In the genomic region with DNA sequence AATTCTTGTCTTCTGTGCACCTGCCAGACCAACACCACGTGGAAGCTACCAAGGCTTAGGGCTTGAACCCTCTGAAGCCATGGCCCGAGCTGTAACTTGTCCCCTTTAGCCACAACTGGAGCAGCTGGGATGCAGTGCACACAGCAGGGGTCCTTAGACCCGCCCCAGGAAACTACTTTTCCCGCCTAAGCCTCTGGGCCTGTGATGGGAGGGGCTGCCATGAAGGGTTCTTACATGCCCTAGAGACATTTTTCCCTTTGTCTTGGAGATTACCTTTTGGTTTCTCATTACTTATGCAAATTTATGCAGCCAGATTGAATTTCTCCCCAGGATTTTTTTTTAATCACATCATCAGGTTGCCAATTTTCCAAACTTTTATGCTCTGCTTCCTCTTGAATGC, we compare ENCODE assay signal across 2 cellular contexts.
TF ChIP-seq lines count a peak whose summit lies in the region.

No MANE protein-coding gene starts in this region.

TF ChIP-seq in WTC11, 78 proteins besides CTCF, POLR2A, EP300 and RAD21 (continued from another document):
- no peak for TF ChIP-seq CREB1 (CRISPR knock-in tag; IDR thresholded peaks at IDR 0.05)
- no peak for TF ChIP-seq ESRRA (CRISPR knock-in tag; IDR thresholded peaks at IDR 0.05; ENCODE audit: borderline replicate concordance)
- TF ChIP-seq ATF1 (CRISPR knock-in tag; IDR thresholded peaks at IDR 0.05), result no peak
- TF ChIP-seq JUN (CRISPR knock-in tag; IDR thresholded peaks at IDR 0.05), result no peak
- no peak for TF ChIP-seq FOXK1 (CRISPR knock-in tag; IDR thresholded peaks at IDR 0.05)
- TF ChIP-seq ELF4 (CRISPR knock-in tag; IDR thresholded peaks at IDR 0.05; ENCODE audit: low read depth), result no peak
- no peak for TF ChIP-seq SP1 (CRISPR knock-in tag; conservative IDR thresholded peaks at IDR 0.05)
- TF ChIP-seq, protein P1, sequence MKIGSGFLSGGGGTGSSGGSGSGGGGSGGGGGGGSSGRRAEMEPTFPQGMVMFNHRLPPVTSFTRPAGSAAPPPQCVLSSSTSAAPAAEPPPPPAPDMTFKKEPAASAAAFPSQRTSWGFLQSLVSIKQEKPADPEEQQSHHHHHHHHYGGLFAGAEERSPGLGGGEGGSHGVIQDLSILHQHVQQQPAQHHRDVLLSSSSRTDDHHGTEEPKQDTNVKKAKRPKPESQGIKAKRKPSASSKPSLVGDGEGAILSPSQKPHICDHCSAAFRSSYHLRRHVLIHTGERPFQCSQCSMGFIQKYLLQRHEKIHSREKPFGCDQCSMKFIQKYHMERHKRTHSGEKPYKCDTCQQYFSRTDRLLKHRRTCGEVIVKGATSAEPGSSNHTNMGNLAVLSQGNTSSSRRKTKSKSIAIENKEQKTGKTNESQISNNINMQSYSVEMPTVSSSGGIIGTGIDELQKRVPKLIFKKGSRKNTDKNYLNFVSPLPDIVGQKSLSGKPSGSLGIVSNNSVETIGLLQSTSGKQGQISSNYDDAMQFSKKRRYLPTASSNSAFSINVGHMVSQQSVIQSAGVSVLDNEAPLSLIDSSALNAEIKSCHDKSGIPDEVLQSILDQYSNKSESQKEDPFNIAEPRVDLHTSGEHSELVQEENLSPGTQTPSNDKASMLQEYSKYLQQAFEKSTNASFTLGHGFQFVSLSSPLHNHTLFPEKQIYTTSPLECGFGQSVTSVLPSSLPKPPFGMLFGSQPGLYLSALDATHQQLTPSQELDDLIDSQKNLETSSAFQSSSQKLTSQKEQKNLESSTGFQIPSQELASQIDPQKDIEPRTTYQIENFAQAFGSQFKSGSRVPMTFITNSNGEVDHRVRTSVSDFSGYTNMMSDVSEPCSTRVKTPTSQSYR (CRISPR knock-in tag; IDR thresholded peaks at IDR 0.05), result no peak
- TF ChIP-seq GRHL2 (CRISPR knock-in tag; IDR thresholded peaks at IDR 0.05; ENCODE audit: insufficient replicate concordance, severe bottlenecking), result no peak
- TF ChIP-seq ZNF416 (CRISPR knock-in tag; IDR thresholded peaks at IDR 0.05), result no peak
- no peak for TF ChIP-seq FOXP1 (CRISPR knock-in tag; IDR thresholded peaks at IDR 0.05; ENCODE audit: borderline replicate concordance)
- TF ChIP-seq ZNF423 (CRISPR knock-in tag; IDR thresholded peaks at IDR 0.05), result no peak
- TF ChIP-seq TEAD1 (CRISPR knock-in tag; IDR thresholded peaks at IDR 0.05), result no peak

TF ChIP-seq in SK-N-SH treated with all-trans-retinoic acid at 6 μM for 48 hours, 23 proteins besides CTCF, POLR2A, EP300 and RAD21 (continued from another document):
- TF ChIP-seq, protein P2, sequence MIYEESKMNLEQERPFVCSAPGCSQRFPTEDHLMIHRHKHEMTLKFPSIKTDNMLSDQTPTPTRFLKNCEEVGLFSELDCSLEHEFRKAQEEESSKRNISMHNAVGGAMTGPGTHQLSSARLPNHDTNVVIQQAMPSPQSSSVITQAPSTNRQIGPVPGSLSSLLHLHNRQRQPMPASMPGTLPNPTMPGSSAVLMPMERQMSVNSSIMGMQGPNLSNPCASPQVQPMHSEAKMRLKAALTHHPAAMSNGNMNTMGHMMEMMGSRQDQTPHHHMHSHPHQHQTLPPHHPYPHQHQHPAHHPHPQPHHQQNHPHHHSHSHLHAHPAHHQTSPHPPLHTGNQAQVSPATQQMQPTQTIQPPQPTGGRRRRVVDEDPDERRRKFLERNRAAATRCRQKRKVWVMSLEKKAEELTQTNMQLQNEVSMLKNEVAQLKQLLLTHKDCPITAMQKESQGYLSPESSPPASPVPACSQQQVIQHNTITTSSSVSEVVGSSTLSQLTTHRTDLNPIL (CRISPR knock-in tag; IDR thresholded peaks at IDR 0.05; ENCODE audit: low read depth), result no peak
- no peak for TF ChIP-seq ESRRG (CRISPR knock-in tag; IDR thresholded peaks at IDR 0.05)
- no peak for TF ChIP-seq TSHZ2 (CRISPR knock-in tag; IDR thresholded peaks at IDR 0.05)
- no peak for TF ChIP-seq BACH2 (CRISPR knock-in tag; IDR thresholded peaks at IDR 0.05; ENCODE audit: borderline replicate concordance)
- no peak for TF ChIP-seq TOX (CRISPR knock-in tag; IDR thresholded peaks at IDR 0.05; ENCODE audit: borderline replicate concordance)
- TF ChIP-seq, protein P3, sequence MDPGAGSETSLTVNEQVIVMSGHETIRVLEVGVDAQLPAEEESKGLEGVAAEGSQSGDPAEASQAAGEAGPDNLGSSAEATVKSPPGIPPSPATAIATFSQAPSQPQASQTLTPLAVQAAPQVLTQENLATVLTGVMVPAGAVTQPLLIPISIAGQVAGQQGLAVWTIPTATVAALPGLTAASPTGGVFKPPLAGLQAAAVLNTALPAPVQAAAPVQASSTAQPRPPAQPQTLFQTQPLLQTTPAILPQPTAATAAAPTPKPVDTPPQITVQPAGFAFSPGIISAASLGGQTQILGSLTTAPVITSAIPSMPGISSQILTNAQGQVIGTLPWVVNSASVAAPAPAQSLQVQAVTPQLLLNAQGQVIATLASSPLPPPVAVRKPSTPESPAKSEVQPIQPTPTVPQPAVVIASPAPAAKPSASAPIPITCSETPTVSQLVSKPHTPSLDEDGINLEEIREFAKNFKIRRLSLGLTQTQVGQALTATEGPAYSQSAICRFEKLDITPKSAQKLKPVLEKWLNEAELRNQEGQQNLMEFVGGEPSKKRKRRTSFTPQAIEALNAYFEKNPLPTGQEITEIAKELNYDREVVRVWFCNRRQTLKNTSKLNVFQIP (CRISPR knock-in tag; IDR thresholded peaks at IDR 0.05; ENCODE audit: borderline replicate concordance, low read depth), result no peak
- no peak for TF ChIP-seq PATZ1 (CRISPR knock-in tag; IDR thresholded peaks at IDR 0.05; ENCODE audit: borderline replicate concordance)
TF ChIP-seq in SK-N-SH treated with all-trans-retinoic acid at 6 μM for 48 hours: peak in this region for 0.
